ENCODE assay signal across 1 cellular context in the genomic region with DNA sequence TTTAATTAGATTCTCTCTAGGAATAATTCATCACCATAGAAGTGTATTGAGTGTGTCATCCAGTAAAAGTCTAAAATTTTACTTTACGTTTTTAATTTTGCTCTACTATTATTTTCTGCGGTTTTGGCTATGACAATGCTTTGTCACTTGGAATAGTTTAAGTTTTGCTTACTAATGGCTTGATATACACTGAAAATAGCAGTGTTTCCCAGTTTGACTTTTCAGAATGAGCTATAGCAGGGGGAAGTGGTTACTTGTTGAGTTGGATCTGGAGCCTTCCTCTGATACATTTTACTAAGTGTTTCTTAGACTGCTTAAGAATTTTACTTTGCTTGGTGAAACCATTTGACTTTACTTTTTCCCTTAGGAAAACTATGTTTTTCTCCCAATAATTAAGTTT.
TF ChIP-seq lines count a peak whose summit lies in the region.

No MANE protein-coding gene starts in this region.

TF ChIP-seq in GM12878, 131 proteins besides CTCF, POLR2A, EP300 and RAD21:
- peak; percentile 34; the same call in 1 of the 2 replicates for TF ChIP-seq JUNB (IDR thresholded peaks at IDR 0.05)
- no peak for TF ChIP-seq SMC3 (IDR thresholded peaks at IDR 0.05; ENCODE audit: borderline replicate concordance, low read length)
- no peak for TF ChIP-seq EZH2 (IDR thresholded peaks at IDR 0.05; ENCODE audit: borderline replicate concordance, control insufficient read depth, low read depth, low read length)
- no peak for TF ChIP-seq POLR2AphosphoS2 (IDR thresholded peaks at IDR 0.05; ENCODE audit: low read depth, low read length)
- TF ChIP-seq MEF2A (IDR thresholded peaks at IDR 0.05; ENCODE audit: insufficient read depth, low read depth, low read length): 0 out of 2 replicates have a peak, but pooled peaks have one; percentile 46
- no peak for TF ChIP-seq ATF7 (IDR thresholded peaks at IDR 0.05; ENCODE audit: low read depth)
- TF ChIP-seq, protein P1, sequence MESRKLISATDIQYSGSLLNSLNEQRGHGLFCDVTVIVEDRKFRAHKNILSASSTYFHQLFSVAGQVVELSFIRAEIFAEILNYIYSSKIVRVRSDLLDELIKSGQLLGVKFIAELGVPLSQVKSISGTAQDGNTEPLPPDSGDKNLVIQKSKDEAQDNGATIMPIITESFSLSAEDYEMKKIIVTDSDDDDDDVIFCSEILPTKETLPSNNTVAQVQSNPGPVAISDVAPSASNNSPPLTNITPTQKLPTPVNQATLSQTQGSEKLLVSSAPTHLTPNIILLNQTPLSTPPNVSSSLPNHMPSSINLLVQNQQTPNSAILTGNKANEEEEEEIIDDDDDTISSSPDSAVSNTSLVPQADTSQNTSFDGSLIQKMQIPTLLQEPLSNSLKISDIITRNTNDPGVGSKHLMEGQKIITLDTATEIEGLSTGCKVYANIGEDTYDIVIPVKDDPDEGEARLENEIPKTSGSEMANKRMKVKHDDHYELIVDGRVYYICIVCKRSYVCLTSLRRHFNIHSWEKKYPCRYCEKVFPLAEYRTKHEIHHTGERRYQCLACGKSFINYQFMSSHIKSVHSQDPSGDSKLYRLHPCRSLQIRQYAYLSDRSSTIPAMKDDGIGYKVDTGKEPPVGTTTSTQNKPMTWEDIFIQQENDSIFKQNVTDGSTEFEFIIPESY (IDR thresholded peaks at IDR 0.05): no peak
- TF ChIP-seq IKZF2 (IDR thresholded peaks at IDR 0.05): peak in 1 of 2 experiments; percentile 38; a peak in 2 of 4 replicates
- TF ChIP-seq, protein P2, sequence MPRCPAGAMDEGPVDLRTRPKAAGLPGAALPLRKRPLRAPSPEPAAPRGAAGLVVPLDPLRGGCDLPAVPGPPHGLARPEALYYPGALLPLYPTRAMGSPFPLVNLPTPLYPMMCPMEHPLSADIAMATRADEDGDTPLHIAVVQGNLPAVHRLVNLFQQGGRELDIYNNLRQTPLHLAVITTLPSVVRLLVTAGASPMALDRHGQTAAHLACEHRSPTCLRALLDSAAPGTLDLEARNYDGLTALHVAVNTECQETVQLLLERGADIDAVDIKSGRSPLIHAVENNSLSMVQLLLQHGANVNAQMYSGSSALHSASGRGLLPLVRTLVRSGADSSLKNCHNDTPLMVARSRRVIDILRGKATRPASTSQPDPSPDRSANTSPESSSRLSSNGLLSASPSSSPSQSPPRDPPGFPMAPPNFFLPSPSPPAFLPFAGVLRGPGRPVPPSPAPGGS (IDR thresholded peaks at IDR 0.05; ENCODE audit: borderline replicate concordance, insufficient read depth, low read depth, low read length, poor library complexity, severe bottlenecking): no peak
- peak; percentile 51 for TF ChIP-seq RUNX3 (IDR thresholded peaks at IDR 0.05; ENCODE audit: low read length)
- 0 out of 2 replicates have a peak, but pooled peaks have one; percentile 31 for TF ChIP-seq MTA2 (IDR thresholded peaks at IDR 0.05; ENCODE audit: low read depth)
TF ChIP-seq in GM12878: peak in this region for 5.
